9 cellular contexts compared by ENCODE assay signal in the genomic region with DNA sequence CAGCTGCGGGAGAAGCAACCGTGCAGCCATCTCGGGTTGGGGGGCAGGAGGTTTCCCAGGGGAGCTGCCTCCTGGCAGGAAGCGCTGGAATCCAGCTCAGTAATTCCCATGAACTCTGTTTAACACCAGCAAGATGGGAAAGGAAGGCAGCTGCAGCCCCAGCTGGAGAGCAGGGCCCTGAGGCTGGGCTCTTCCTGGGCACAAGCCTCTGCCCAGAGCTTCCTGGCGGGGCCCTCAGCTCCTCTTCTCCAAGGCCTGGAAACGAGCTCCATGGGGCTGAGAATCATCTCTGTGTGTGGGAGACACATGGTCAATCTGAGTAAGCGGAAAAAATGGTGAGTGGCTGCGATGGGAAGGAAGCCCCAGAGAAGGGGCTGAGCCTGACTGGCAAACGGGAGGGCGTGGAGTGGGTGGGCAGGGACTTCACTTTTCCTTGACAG. TPM values are rescaled to one million over a fixed set of nuclear protein-coding genes. Genes with fewer than 3 reads are reported as not detected.
DNase-seq lines count a peak whose midpoint lies in the region; ATAC-seq and TF ChIP-seq lines count a peak whose summit lies in the region.
"Had no signal": no experiment of that assay in that cellular context is flagged by ENCODE, and none has a peak within 500 bp of the region (broad histone marks: within the 10 kb centered on the region; RNA-seq: fewer than 3 reads in every experiment).

No MANE protein-coding gene starts in this region.

- H3K9ac ChIP-seq in SK-N-MC (ENCODE audit: insufficient read length), result peak overlapping the region; percentile 23

- H3K4me1 Mint-ChIP-seq in effector memory CD8-positive, alpha-beta T cell (ENCODE audit: low read depth in 2 of 2), result peaks cover 45 to 47% of the 10 kb centered on the region in 2 donors

- H3K4me3 ChIP-seq in HEK293 (ENCODE audit: low read depth, low read length) (no peak overlapping the region), SK-N-MC (peak overlapping the region; percentile 74), body of pancreas (no peak overlapping the region), H7 (ENCODE audit: insufficient read depth, low read depth, low read length) (no peak overlapping the region)

- H3K27me3 Mint-ChIP-seq in effector memory CD8-positive, alpha-beta T cell, result no peaks in the 10 kb centered on the region
- H3K27me3 Mint-ChIP-seq: brain had no signal

- H3K27ac Mint-ChIP-seq in effector memory CD8-positive, alpha-beta T cell, result peak overlapping the region; percentile 89 to 98

- no peak for TF ChIP-seq POLR2A in body of pancreas (IDR thresholded peaks at IDR 0.05)

- CTCF ChIA-PET in HEK293 (lab: Yijun Ruan, JAX), result no interaction called here

- H3K36me3 Mint-ChIP-seq in effector memory CD8-positive, alpha-beta T cell (ENCODE audit: insufficient read depth), result peaks cover 32% of the 10 kb centered on the region

- DNase-seq in SK-N-MC (ENCODE audit: low read depth, low spot score) (no peak), body of pancreas (no peak), SKM-1 (lab: John Stamatoyannopoulos, UW; ENCODE audit: unreplicated experiment) (no peak), H7 (no peak)
- DNase-seq in effector memory CD8-positive, alpha-beta T cell, result no peak
- DNase-seq in stimulated activated CD4-positive, alpha-beta T cell treated with anti-CD3 and anti-CD28 coated beads, Interleukin-4, amount 100 ng/mL, for 24 hours, result peak; percentile 59

- intact Hi-C loops in body of pancreas (cut with DNase I), result no loop called here

- H3K36me3 ChIP-seq in HEK293 (ENCODE audit: control insufficient read depth in 2 of 2, insufficient read depth in 1 of 2, low read length in 2 of 2) (peaks cover 3 to 26% of the 10 kb centered on the region in 2 experiments; a peak in 2 of 3 replicates), SK-N-MC (ENCODE audit: insufficient read depth, low read length) (peaks cover 17% of the 10 kb centered on the region), body of pancreas (replicated peaks in 1 of 2; ENCODE audit: insufficient read depth in 1 of 2, low read depth in 2 of 2) (peaks cover 0 to 2% of the 10 kb centered on the region in 2 donors), H7 (replicated peaks; ENCODE audit: control insufficient read depth, insufficient read depth, low read length) (peaks cover 11% of the 10 kb centered on the region)

- 64 to 82% methylated on average over 10 of the region's 10 CpGs for WGBS in body of pancreas, 2 donors

- peaks cover 6% of the 10 kb centered on the region for H3K4me1 ChIP-seq in HEK293 (ENCODE audit: control insufficient read depth, insufficient read depth, low read length)
- peaks cover 11% of the 10 kb centered on the region for H3K4me1 ChIP-seq in body of pancreas

- H3K27ac ChIP-seq in HEK293 (ENCODE audit: extremely low read depth, low read depth, low read length) (0 out of 2 replicates have a peak overlapping the region, but pooled peaks have one; percentile 47), SK-N-MC (peak overlapping the region; percentile 90), body of pancreas (no peak overlapping the region)

- no peaks in the 10 kb centered on the region for H3K9me3 ChIP-seq in HEK293 (ENCODE audit: control insufficient read depth, insufficient read depth, low read depth, low read length)
- H3K9me3 ChIP-seq in SK-N-MC (ENCODE audit: low read depth, low read length), result no peaks in the 10 kb centered on the region
- H3K9me3 ChIP-seq in body of pancreas, result no peaks in the 10 kb centered on the region

- peak overlapping the region; percentile 72 to 88 for H3K4me3 Mint-ChIP-seq in effector memory CD8-positive, alpha-beta T cell

- H3K27me3 ChIP-seq in body of pancreas (no peaks in the 10 kb centered on the region), H7 (ENCODE audit: control insufficient read depth, insufficient read depth, low read length) (no peaks in the 10 kb centered on the region)

- ATAC-seq in effector memory CD8-positive, alpha-beta T cell (replicated peaks), result no peak
- ATAC-seq in body of pancreas (no peak), HG03469 (IDR thresholded peaks at IDR 0.05; ENCODE audit: unreplicated experiment) (no peak)

- no peaks in the 10 kb centered on the region for H3K9me3 Mint-ChIP-seq in effector memory CD8-positive, alpha-beta T cell
- H3K9me3 Mint-ChIP-seq: brain had no signal

- POLR2A ChIA-PET in HEK293 (lab: Yijun Ruan, JAX), result interaction anchor here (1.2 kb wide), 1 partner anchor 15 kb away, joined by 3 read pairs; no protein-coding TSS in a partner anchor

- TF ChIP-seq CTCF in HEK293 (tag by site-specific recombination; IDR thresholded peaks at IDR 0.05) (no peak), body of pancreas (IDR thresholded peaks at IDR 0.05) (no peak)

TF ChIP-seq in HEK293, 187 proteins besides CTCF, POLR2A, EP300 and RAD21 (continues in another document):
- TF ChIP-seq ZNF692 (tag by site-specific recombination; IDR thresholded peaks at IDR 0.05), result no peak
- TF ChIP-seq ZNF391 (tag by site-specific recombination; IDR thresholded peaks at IDR 0.05; ENCODE audit: borderline replicate concordance, low read depth), result no peak
- TF ChIP-seq ZIC2 (tag by site-specific recombination; IDR thresholded peaks at IDR 0.05), result peak; percentile 58
- peak; percentile 73 for TF ChIP-seq ZFHX2 (tag by site-specific recombination; conservative IDR thresholded peaks at IDR 0.05)
- TF ChIP-seq ZBTB26 (tag by site-specific recombination; optimal IDR thresholded peaks at IDR 0.05), result no peak
- no peak for TF ChIP-seq ZNF704 (tag by site-specific recombination; IDR thresholded peaks at IDR 0.05)
- TF ChIP-seq KLF16 (tag by site-specific recombination; IDR thresholded peaks at IDR 0.05), result no peak
- TF ChIP-seq GLIS1 (tag by site-specific recombination; IDR thresholded peaks at IDR 0.05), result peak; percentile 88
- TF ChIP-seq ZNF624 (tag by site-specific recombination; IDR thresholded peaks at IDR 0.05), result no peak
- no peak for TF ChIP-seq ZBTB20 (tag by site-specific recombination; IDR thresholded peaks at IDR 0.05)
- TF ChIP-seq TRIM28 (IDR thresholded peaks at IDR 0.05; ENCODE audit: borderline replicate concordance, low read length), result no peak
- no peak for TF ChIP-seq ZNF707 (tag by site-specific recombination; IDR thresholded peaks at IDR 0.05)
- no peak for TF ChIP-seq ELK4 (IDR thresholded peaks at IDR 0.05; ENCODE audit: borderline replicate concordance, low read depth, low read length)
- no peak for TF ChIP-seq GLIS2 (tag by site-specific recombination; IDR thresholded peaks at IDR 0.05)
- TF ChIP-seq ZNF311 (tag by site-specific recombination; IDR thresholded peaks at IDR 0.05; ENCODE audit: borderline replicate concordance), result no peak
- TF ChIP-seq ZNF423 (tag by site-specific recombination; IDR thresholded peaks at IDR 0.05), result no peak
- TF ChIP-seq EGR2 (tag by site-specific recombination; IDR thresholded peaks at IDR 0.05; ENCODE audit: low read depth), result peak; percentile 60; the same call in 1 of the 2 replicates
- TF ChIP-seq SCRT1 (tag by site-specific recombination; IDR thresholded peaks at IDR 0.05; ENCODE audit: borderline replicate concordance), result no peak
- TF ChIP-seq ZNF549 (tag by site-specific recombination; IDR thresholded peaks at IDR 0.05), result no peak
- TF ChIP-seq SCRT2 (tag by site-specific recombination; IDR thresholded peaks at IDR 0.05), result peak; percentile 7; the same call in 1 of the 2 replicates
- no peak for TF ChIP-seq GLI4 (tag by site-specific recombination; IDR thresholded peaks at IDR 0.05)
- no peak for TF ChIP-seq ZNF596 (tag by site-specific recombination; IDR thresholded peaks at IDR 0.05)

RNA-seq across cellular contexts. Expression of gene MRPL36, which starts 6.3 kb away (rescaled TPM):
- total RNA-seq in body of pancreas, result 10 to 100 TPM in 1 of 2 donors, 1 to 10 TPM in 1; 4.9 to 16.3 TPM
- 49.4 and 83.8 TPM in 2 replicates for total RNA-seq in H7 (2014; rRNA removed; shearing (Covaris generic))

RNA-seq across cellular contexts. Expression of gene NDUFS6, which starts 7.9 kb away (rescaled TPM):
- 10 to 100 TPM; 12.5 to 41.9 TPM for total RNA-seq in body of pancreas
- 35.2 and 51.9 TPM in 2 replicates for total RNA-seq in H7 (2014; rRNA removed; shearing (Covaris generic))

Comparison
In these comparisons a context has a peak if more than half of its experiments do, and no peak if none do; other contexts are left out.
1. H3K27ac ChIP-seq: peak in HEK293 (single experiment) and SK-N-MC (single experiment); none in body of pancreas (0 of 4).